Comparison of ENCODE assay signal across 1 cellular context in genomic region chr10:6299234-6299633, GRCh38.
TF ChIP-seq lines count a peak whose summit lies in the region.

No MANE protein-coding gene starts in this region.

TF ChIP-seq in GM12878, 131 proteins besides CTCF, POLR2A, EP300 and RAD21 (continued from another document):
- TF ChIP-seq, protein P1, sequence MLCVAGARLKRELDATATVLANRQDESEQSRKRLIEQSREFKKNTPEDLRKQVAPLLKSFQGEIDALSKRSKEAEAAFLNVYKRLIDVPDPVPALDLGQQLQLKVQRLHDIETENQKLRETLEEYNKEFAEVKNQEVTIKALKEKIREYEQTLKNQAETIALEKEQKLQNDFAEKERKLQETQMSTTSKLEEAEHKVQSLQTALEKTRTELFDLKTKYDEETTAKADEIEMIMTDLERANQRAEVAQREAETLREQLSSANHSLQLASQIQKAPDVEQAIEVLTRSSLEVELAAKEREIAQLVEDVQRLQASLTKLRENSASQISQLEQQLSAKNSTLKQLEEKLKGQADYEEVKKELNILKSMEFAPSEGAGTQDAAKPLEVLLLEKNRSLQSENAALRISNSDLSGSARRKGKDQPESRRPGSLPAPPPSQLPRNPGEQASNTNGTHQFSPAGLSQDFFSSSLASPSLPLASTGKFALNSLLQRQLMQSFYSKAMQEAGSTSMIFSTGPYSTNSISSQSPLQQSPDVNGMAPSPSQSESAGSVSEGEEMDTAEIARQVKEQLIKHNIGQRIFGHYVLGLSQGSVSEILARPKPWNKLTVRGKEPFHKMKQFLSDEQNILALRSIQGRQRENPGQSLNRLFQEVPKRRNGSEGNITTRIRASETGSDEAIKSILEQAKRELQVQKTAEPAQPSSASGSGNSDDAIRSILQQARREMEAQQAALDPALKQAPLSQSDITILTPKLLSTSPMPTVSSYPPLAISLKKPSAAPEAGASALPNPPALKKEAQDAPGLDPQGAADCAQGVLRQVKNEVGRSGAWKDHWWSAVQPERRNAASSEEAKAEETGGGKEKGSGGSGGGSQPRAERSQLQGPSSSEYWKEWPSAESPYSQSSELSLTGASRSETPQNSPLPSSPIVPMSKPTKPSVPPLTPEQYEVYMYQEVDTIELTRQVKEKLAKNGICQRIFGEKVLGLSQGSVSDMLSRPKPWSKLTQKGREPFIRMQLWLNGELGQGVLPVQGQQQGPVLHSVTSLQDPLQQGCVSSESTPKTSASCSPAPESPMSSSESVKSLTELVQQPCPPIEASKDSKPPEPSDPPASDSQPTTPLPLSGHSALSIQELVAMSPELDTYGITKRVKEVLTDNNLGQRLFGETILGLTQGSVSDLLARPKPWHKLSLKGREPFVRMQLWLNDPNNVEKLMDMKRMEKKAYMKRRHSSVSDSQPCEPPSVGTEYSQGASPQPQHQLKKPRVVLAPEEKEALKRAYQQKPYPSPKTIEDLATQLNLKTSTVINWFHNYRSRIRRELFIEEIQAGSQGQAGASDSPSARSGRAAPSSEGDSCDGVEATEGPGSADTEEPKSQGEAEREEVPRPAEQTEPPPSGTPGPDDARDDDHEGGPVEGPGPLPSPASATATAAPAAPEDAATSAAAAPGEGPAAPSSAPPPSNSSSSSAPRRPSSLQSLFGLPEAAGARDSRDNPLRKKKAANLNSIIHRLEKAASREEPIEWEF (IDR thresholded peaks at IDR 0.05; ENCODE audit: insufficient replicate concordance, low read depth, low read length) = no peak
- no peak for TF ChIP-seq NRF1 (conservative IDR thresholded peaks at IDR 0.05; ENCODE audit: low read depth, low read length)
